In the genomic region with DNA sequence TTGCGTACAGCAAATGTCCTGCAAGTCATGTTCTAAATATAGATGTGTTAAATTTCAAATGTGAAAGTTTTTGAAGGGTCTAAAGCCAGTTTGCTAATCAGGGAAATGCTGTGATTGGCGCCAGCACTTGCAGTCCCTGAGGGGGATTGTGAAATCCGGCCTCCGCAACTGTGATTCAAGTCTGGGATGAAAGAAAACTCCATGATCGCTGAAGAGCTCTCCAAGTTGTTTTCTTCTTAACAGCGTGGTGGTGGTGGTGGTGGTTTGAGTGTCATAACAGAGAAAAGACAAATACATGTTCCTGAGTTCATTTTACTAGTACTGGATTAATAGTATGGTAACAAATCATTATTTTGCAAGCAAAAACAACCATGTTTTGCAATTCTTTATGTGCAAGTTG, we compare ENCODE assay signal across 9 cellular contexts. TPM values are rescaled to one million over a fixed set of nuclear protein-coding genes. Genes with fewer than 3 reads are reported as not detected.
DNase-seq lines count a peak whose midpoint lies in the region; ATAC-seq and TF ChIP-seq lines count a peak whose summit lies in the region.
"Had no signal": no experiment of that assay in that cellular context is flagged by ENCODE, and none has a peak within 500 bp of the region (broad histone marks: within the 10 kb centered on the region; RNA-seq: fewer than 3 reads in every experiment).

No MANE protein-coding gene starts in this region.

- H3K9me3 ChIP-seq in adipocyte (ENCODE audit: control insufficient read depth, low read length) (no peaks in the 10 kb centered on the region), psoas muscle (no peaks in the 10 kb centered on the region)

- 4 to 7% (median 4%) methylated on average over 6 of the region's 6 CpGs for WGBS in psoas muscle, 3 donors

- no peaks in the 10 kb centered on the region for H3K27me3 ChIP-seq in adipocyte (replicated peaks; ENCODE audit: control insufficient read depth, insufficient read depth, low read length)
- H3K27me3 ChIP-seq in psoas muscle (ENCODE audit: insufficient read depth in 3 of 3, low read length in 2 of 3) = no peaks in the 10 kb centered on the region

- no peaks in the 10 kb centered on the region for H3K36me3 ChIP-seq in adipocyte (ENCODE audit: control insufficient read depth, insufficient read depth, low read length, severe bottlenecking)
- peaks cover 0 to 3% of the 10 kb centered on the region in 2 donors for H3K36me3 ChIP-seq in psoas muscle (ENCODE audit: insufficient read depth in 1 of 2, low read depth in 1 of 2)

- peaks cover 42% of the 10 kb centered on the region for H3K4me1 ChIP-seq in adipocyte (ENCODE audit: control insufficient read depth, insufficient read depth, low read length)
- H3K4me1 ChIP-seq in psoas muscle = peaks cover 58% of the 10 kb centered on the region

- H3K4me3 ChIP-seq in adipocyte (ENCODE audit: low read length) (peak overlapping the region; percentile 72), psoas muscle (peak overlapping the region; percentile 25)

- peak; percentile 73 to 93 (median 86) for ATAC-seq in psoas muscle
- ATAC-seq in esophagus mucosa = no peak
- no peak for ATAC-seq in HG03025 (IDR thresholded peaks at IDR 0.05; ENCODE audit: low FRiP score, unreplicated experiment)
- no peak for ATAC-seq in HG03097 (IDR thresholded peaks at IDR 0.05; ENCODE audit: low FRiP score, unreplicated experiment)

- intact Hi-C loops in psoas muscle (cut with DNase I) = loop anchor here in 1 of 2 donors (5.0 kb wide), 1 partner anchor 94 kb away; no protein-coding TSS in a partner anchor

- H3K36me3 Mint-ChIP-seq in glutamatergic neuron (ENCODE audit: unreplicated experiment) = no peaks in the 10 kb centered on the region

- H3K9ac ChIP-seq in adipocyte (ENCODE audit: low read length) = peak overlapping the region; percentile 77

- no peak overlapping the region for H3K27ac Mint-ChIP-seq in glutamatergic neuron (ENCODE audit: unreplicated experiment)

- TF ChIP-seq CTCF in glutamatergic neuron (IDR thresholded peaks at IDR 0.05; ENCODE audit: partially characterized antibody, unreplicated experiment) (no peak), psoas muscle (IDR thresholded peaks at IDR 0.05) (no peak), GM13976 (IDR thresholded peaks at IDR 0.05; ENCODE audit: borderline replicate concordance, control extremely low read depth, extremely low read depth, insufficient read depth, missing control alignments) (no peak)

- no peaks in the 10 kb centered on the region for H3K4me1 Mint-ChIP-seq in glutamatergic neuron (ENCODE audit: low read depth, unreplicated experiment)

- H3K27me3 Mint-ChIP-seq in glutamatergic neuron (ENCODE audit: unreplicated experiment) = no peaks in the 10 kb centered on the region

- no peaks in the 10 kb centered on the region for H3K9me3 Mint-ChIP-seq in glutamatergic neuron (ENCODE audit: unreplicated experiment)

- DNase-seq in Daoy (ENCODE audit: low read depth) (peak; percentile 34), adipocyte (ENCODE audit: low read depth) (peak; percentile 87), glutamatergic neuron (peak; percentile 24), psoas muscle (peak; percentile 83 to 90), GM13976 (ENCODE audit: low spot score) (no peak)
- DNase-seq: NCI-H526 had no signal

- H3K27ac ChIP-seq in psoas muscle = peak overlapping the region; percentile 67

- no peak overlapping the region for H3K4me3 Mint-ChIP-seq in glutamatergic neuron (ENCODE audit: unreplicated experiment)

- in situ Hi-C loops in GM13976 (cut with MboI; ENCODE audit: low sequenced_read_pairs, unreplicated experiment) = no loop called here

RNA-seq across cellular contexts. Expression of a gene that starts 51.8 kb away (rescaled TPM):
- 3.6 and 11.4 TPM in 2 replicates for total RNA-seq in Daoy (2014; rRNA removed; shearing (Covaris generic))
- total RNA-seq in glutamatergic neuron (ENCODE audit: unreplicated experiment) (0.25 TPM), psoas muscle (10 to 100 TPM; 48.2 to 98.1 (median 62.8) TPM), esophagus mucosa (2.1 TPM)
- 10 to 100 TPM; 11.8 to 49.9 (median 29.0) TPM for polyA plus RNA-seq in psoas muscle

Comparison
In these comparisons a context has a peak if more than half of its experiments do, and no peak if none do; other contexts are left out.
1. ATAC-seq: peak in psoas muscle (4 of 4); none in esophagus mucosa (single experiment), HG03025 (single experiment) and HG03097 (single experiment).